In genomic region chr1:31306278-31306677, GRCh38 we compare ENCODE assay signal across 16 cellular contexts. TPM values are rescaled to one million over a fixed set of nuclear protein-coding genes. Genes with fewer than 3 reads are reported as not detected.
A peak's percentile ranks its signal among the peaks of the same experiment; 100 is the strongest.
DNase-seq lines count a peak whose midpoint lies in the region; ATAC-seq and TF ChIP-seq lines count a peak whose summit lies in the region.
"Had no signal": no experiment of that assay in that cellular context is flagged by ENCODE, and none has a peak within 500 bp of the region (broad histone marks: within the 10 kb centered on the region; RNA-seq: fewer than 3 reads in every experiment).

No MANE protein-coding gene starts in this region.

- H3K9me3 Mint-ChIP-seq in mesothelial cell of epicardium = no peaks in the 10 kb centered on the region
- H3K9me3 Mint-ChIP-seq: activated T-helper 2 cell treated with anti-CD3 and anti-CD28 coated beads, Interferon-gamma antibody, Interleukin-2, Interleukin-4, amounts not matched to agents 10 μg/mL and 5 μg/mL and 100 μg/mL, durations not matched to agents 14 hours and 24 hours and 36 hours; naive B cell had no signal

- no peak overlapping the region for H3K4me3 ChIP-seq in HFF-Myc (replicated peaks; ENCODE audit: low read depth, low read length)
- no peak overlapping the region for H3K4me3 ChIP-seq in astrocyte of the cerebellum (ENCODE audit: low read depth, low read length)

- peak; percentile 62 for DNase-seq in A172 (ENCODE audit: low spot score)
- peak; percentile 87 for DNase-seq in HFF-Myc (ENCODE audit: extremely low read depth, low read depth)
- DNase-seq in astrocyte of the cerebellum (ENCODE audit: low read depth) = peak; percentile 34
- peak; percentile 52 for DNase-seq in glomerular visceral epithelial cell (ENCODE audit: extremely low spot score)
- DNase-seq in mesothelial cell of epicardium (ENCODE audit: low spot score in 2 of 2, unreplicated experiment in 2 of 2) = no peak
- DNase-seq in activated effector memory CD4-positive, alpha-beta T cell treated with anti-CD3 and anti-CD28 coated beads, Interleukin-2, amount 50 U/mL, for 16 hours = no peak
- no peak for DNase-seq in DMS53 treated with DMSO at 0.1 percent for 48 hours (lab: John Stamatoyannopoulos, UW; ENCODE audit: unreplicated experiment)
- DNase-seq: 8988T; cortex of kidney; GF-D8; KG1; naive B cell; SHP77; stimulated activated CD4-positive, alpha-beta T cell treated with anti-CD3 and anti-CD28 coated beads, Interleukin-15, amount 100 ng/mL, for 24 hours had no signal

- peaks cover 8% of the 10 kb centered on the region for H3K4me1 Mint-ChIP-seq in mesothelial cell of epicardium

- H3K27ac Mint-ChIP-seq in mesothelial cell of epicardium = no peak overlapping the region
- H3K27ac Mint-ChIP-seq: activated T-helper 2 cell treated with anti-CD3 and anti-CD28 coated beads, Interferon-gamma antibody, Interleukin-2, Interleukin-4, amounts not matched to agents 10 μg/mL and 5 μg/mL and 100 μg/mL, durations not matched to agents 14 hours and 24 hours and 36 hours had no signal

- ATAC-seq in GM18505 (IDR thresholded peaks at IDR 0.05; ENCODE audit: unreplicated experiment) = no peak

- in situ Hi-C loops in astrocyte of the cerebellum (cut with HindIII; ENCODE audit: low sequenced_read_pairs) = no loop called here

- H3K36me3 Mint-ChIP-seq in mesothelial cell of epicardium = peaks cover 7% of the 10 kb centered on the region

- H3K4me3 Mint-ChIP-seq in mesothelial cell of epicardium = no peak overlapping the region
- H3K4me3 Mint-ChIP-seq: naive B cell had no signal

- TF ChIP-seq CTCF in HFF-Myc (IDR thresholded peaks at IDR 0.05; ENCODE audit: low read depth, low read length, missing control alignments) (no peak), astrocyte of the cerebellum (IDR thresholded peaks at IDR 0.05; ENCODE audit: low read depth, low read length, missing control alignments) (no peak), mesothelial cell of epicardium (IDR thresholded peaks at IDR 0.05; ENCODE audit: unreplicated experiment) (no peak)

- H3K27me3 Mint-ChIP-seq in mesothelial cell of epicardium (ENCODE audit: low read depth) = no peaks in the 10 kb centered on the region
- H3K27me3 Mint-ChIP-seq: naive B cell had no signal

- TF ChIP-seq POLR2A in GM18505 (IDR thresholded peaks at IDR 0.05; ENCODE audit: borderline replicate concordance, extremely low read depth, insufficient read depth, insufficient read length) = no peak

RNA-seq across cellular contexts. Expression of gene ZCCHC17, which starts 9.4 kb away (rescaled TPM):
- 37.5 and 37.6 TPM in 2 replicates for total RNA-seq in A172 (2014; rRNA removed; shearing (Covaris generic))
- 25.3 to 27.1 TPM (median 26.6 TPM) in 3 replicates for total RNA-seq in mesothelial cell of epicardium

RNA-seq across cellular contexts. Expression of gene SNRNP40, which starts 9.7 kb away (rescaled TPM):
- 88.1 and 89.8 TPM in 2 replicates for total RNA-seq in A172 (2014; rRNA removed; shearing (Covaris generic))
- total RNA-seq in mesothelial cell of epicardium = 63.2 to 70.7 TPM (median 64.3 TPM) in 3 replicates

Comparison
In these comparisons a context has a peak if more than half of its experiments do, and no peak if none do; other contexts are left out.
1. DNase-seq: peak in A172 (single experiment), HFF-Myc (single experiment), astrocyte of the cerebellum (single experiment) and glomerular visceral epithelial cell (single experiment); none in mesothelial cell of epicardium (0 of 2), activated effector memory CD4-positive, alpha-beta T cell treated with anti-CD3 and anti-CD28 coated beads, Interleukin-2, amount 50 U/mL, for 16 hours (single experiment) and DMS53 treated with DMSO at 0.1 percent for 48 hours (single experiment).